In the genomic region with DNA sequence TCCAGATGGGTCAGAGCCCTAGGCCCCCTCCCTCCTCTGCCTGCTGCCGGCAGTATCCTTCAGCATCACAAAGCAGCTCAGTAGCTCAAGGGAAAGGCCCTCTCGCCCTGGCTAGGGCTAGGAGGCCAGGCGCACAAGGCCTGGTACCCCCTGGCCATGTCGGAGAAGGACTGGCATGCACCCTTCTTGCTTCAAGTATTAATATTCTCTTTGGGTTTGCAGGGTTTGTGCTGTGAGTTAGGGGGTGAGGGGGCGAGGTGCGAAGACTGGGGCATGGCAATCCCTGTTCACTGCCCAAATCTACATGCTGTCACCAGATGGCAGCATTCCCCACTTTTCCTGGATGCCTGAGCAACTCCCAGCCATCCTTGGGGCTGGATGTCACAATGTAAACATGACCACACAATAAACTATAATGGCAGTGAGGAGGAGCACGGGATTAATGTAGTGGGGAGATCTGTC, we compare ENCODE assay signal across 8 cellular contexts.
DNase-seq lines count a peak whose midpoint lies in the region; ATAC-seq, FAIRE-seq and TF ChIP-seq lines count a peak whose summit lies in the region.

No MANE protein-coding gene starts in this region.

- no peaks in the 10 kb centered on the region for H3K36me3 ChIP-seq in small intestine (ENCODE audit: control insufficient read depth in 2 of 2, insufficient read depth in 2 of 2, low read length in 2 of 2)

- no peaks in the 10 kb centered on the region for H3K9me3 ChIP-seq in small intestine (ENCODE audit: control insufficient read depth, low read depth)

- FAIRE-seq in small intestine (lab: Jason Lieb, UNC): no peak

- no peaks in the 10 kb centered on the region for H3K27me3 ChIP-seq in small intestine (ENCODE audit: control insufficient read depth in 2 of 2, insufficient read depth in 2 of 2, low read length in 2 of 2)

- H3K27ac ChIP-seq in small intestine (ENCODE audit: low read depth in 1 of 2, low read length in 1 of 2): no peak overlapping the region

- POLR2A ChIA-PET in AG04449 (lab: Yijun Ruan, JAX): interaction anchor here (0.7 kb wide), 1 partner anchor 87 kb away, joined by 4 read pairs; no protein-coding TSS in a partner anchor

- TF ChIP-seq CTCF in AG04449 (IDR thresholded peaks at IDR 0.05; ENCODE audit: insufficient read depth, low read length, missing control alignments) (peak; percentile 75), GM12864 (IDR thresholded peaks at IDR 0.05; ENCODE audit: low read depth, low read length, missing control alignments) (peak; percentile 44)

- no peak for ATAC-seq in HG02938 (IDR thresholded peaks at IDR 0.05; ENCODE audit: unreplicated experiment)

- H3K4me3 ChIP-seq in AG04449 (ENCODE audit: low read depth, low read length): no peak overlapping the region
- no peak overlapping the region for H3K4me3 ChIP-seq in GM12864 (ENCODE audit: low read depth, low read length)
- no peak overlapping the region for H3K4me3 ChIP-seq in small intestine (ENCODE audit: low read depth in 1 of 2, low read length in 2 of 2)

- 47 to 50% (median 49%) methylated on average over 7 of the region's 7 CpGs for WGBS in small intestine, 3 donors

- DNase-seq in AG04449 (ENCODE audit: low read depth, low spot score) (peak; percentile 28), GM12864 (ENCODE audit: low read depth) (no peak), NCI-H2107 (lab: John Stamatoyannopoulos, UW) (peak; percentile 21), anterior cingulate cortex (lab: John Stamatoyannopoulos, UW) (peak in 52 of 58 donors; percentile 13 to 81 (median 56)), hepatic stellate cell (ENCODE audit: low spot score) (peak; percentile 96), small intestine (peak; percentile 77), OCI-M2 (lab: John Stamatoyannopoulos, UW; ENCODE audit: unreplicated experiment) (no peak)

- CTCF ChIA-PET in AG04449 (lab: Yijun Ruan, JAX): interaction anchor here (0.6 to 21.5 kb wide), 27 partner anchors 10 to 289 kb away, joined by 3 to 447 read pairs (median 4); partner anchors contain the start of gene SH3PXD2A

- no peaks in the 10 kb centered on the region for H3K4me1 ChIP-seq in small intestine (ENCODE audit: control insufficient read depth in 2 of 2, insufficient read depth in 1 of 2, low read depth in 1 of 2, low read length in 1 of 2)

Comparison
In these comparisons a context has a peak if more than half of its experiments do, and no peak if none do; other contexts are left out.
1. DNase-seq: peak in AG04449 (single experiment), NCI-H2107 (single experiment), anterior cingulate cortex (52 of 58), hepatic stellate cell (single experiment) and small intestine (single experiment); none in GM12864 (single experiment) and OCI-M2 (single experiment).